ENCODE assay signal across 20 cellular contexts in genomic region chr10:33102071-33102470, GRCh38.
"Had no signal": no experiment of that assay in that cellular context is flagged by ENCODE, and none has a peak within 500 bp of the region (broad histone marks: within the 10 kb centered on the region; RNA-seq: fewer than 3 reads in every experiment).

No MANE protein-coding gene starts in this region.

- H3K4me3 ChIP-seq: lung, psoas muscle, sigmoid colon, SJCRH30, suprapubic skin had no signal

- H3K4me1 Mint-ChIP-seq: nephron had no signal

- H3K4me1 ChIP-seq: psoas muscle, sigmoid colon, SJCRH30, suprapubic skin had no signal

- H3K27me3 ChIP-seq: sigmoid colon, SJCRH30 had no signal

- H3K27me3 Mint-ChIP-seq: type B pancreatic cell had no signal

- H3K36me3 ChIP-seq: sigmoid colon, SJCRH30, suprapubic skin had no signal

- H3K4me3 Mint-ChIP-seq: brain; dendritic cell treated with granulocyte-macrophage colony-stimulating factor and Interleukin-4, amounts not matched to agents 40 ng/mL and 50 ng/mL, for 4 days; endodermal cell; immature natural killer cell; nephron; type B pancreatic cell had no signal

- H3K9me3 ChIP-seq: psoas muscle, suprapubic skin had no signal

- H3K27ac Mint-ChIP-seq: endodermal cell, nephron, type B pancreatic cell had no signal

- H3K36me3 Mint-ChIP-seq: brain, immature natural killer cell had no signal

- ATAC-seq: left cardiac atrium; psoas muscle; stimulated activated naive CD8-positive, alpha-beta T cell treated with anti-CD3 and anti-CD28 coated beads, Interleukin-15, Interleukin-2, amounts not matched to agents 100 U/mL and 50 U/mL, for 24 hours had no signal

- H3K27ac ChIP-seq: psoas muscle, sigmoid colon, SJCRH30, suprapubic skin had no signal

- DNase-seq: activated CD4-positive, alpha-beta T cell treated with anti-CD3 and anti-CD28 coated beads for 4 hours; activated naive CD4-positive, alpha-beta T cell treated with Interleukin-2 at 50 U/mL for 16 hours; activated T-cell treated with anti-CD3 and anti-CD28 coated beads, Interleukin-2, amount 50 U/mL, for 48 hours; amygdala; endodermal cell; erythroblast; glutamatergic neuron; immature natural killer cell; left cardiac atrium; psoas muscle; sigmoid colon; SJCRH30; stimulated activated CD4-positive, alpha-beta T cell treated with anti-CD3 and anti-CD28 coated beads, Interleukin-2, amount 100 ng/mL, for 24 hours; stimulated activated naive CD8-positive, alpha-beta T cell treated with anti-CD3 and anti-CD28 coated beads, Interleukin-15, Interleukin-2, amounts not matched to agents 100 U/mL and 50 U/mL, for 24 hours had no signal
